9 cellular contexts compared by ENCODE assay signal in genomic region chr9:137621131-137621757, GRCh38. TPM values are rescaled to one million over a fixed set of nuclear protein-coding genes. Genes with fewer than 3 reads are reported as not detected.
DNase-seq lines count a peak whose midpoint lies in the region; ATAC-seq and TF ChIP-seq lines count a peak whose summit lies in the region.
"Had no signal": no experiment of that assay in that cellular context is flagged by ENCODE, and none has a peak within 500 bp of the region (broad histone marks: within the 10 kb centered on the region; RNA-seq: fewer than 3 reads in every experiment).

No MANE protein-coding gene starts in this region.

- peaks cover 5% of the 10 kb centered on the region; the same call in 1 of the 2 replicates for H3K9me3 ChIP-seq in AG04450 (ENCODE audit: control insufficient read depth, insufficient read depth, low read length)

- DNase-seq in AG04450 (ENCODE audit: low read depth, low spot score): no peak
- DNase-seq in glomerular visceral epithelial cell (ENCODE audit: extremely low spot score): peak; percentile 26
- no peak for DNase-seq in NCI-H1105 treated with DMSO at 0.1 percent for 48 hours (lab: John Stamatoyannopoulos, UW)
- no peak for DNase-seq in Ammon's horn (ENCODE audit: low spot score)
- no peak for DNase-seq in DMS79 treated with DMSO at 0.1 percent for 48 hours (lab: John Stamatoyannopoulos, UW)
- DNase-seq: NCI-H446 treated with DMSO at 0.1 percent for 48 hours had no signal

- H3K4me3 ChIP-seq in AG04450 (ENCODE audit: low read depth, low read length): no peak overlapping the region

- no peaks in the 10 kb centered on the region for H3K27me3 ChIP-seq in AG04450 (ENCODE audit: control insufficient read depth, insufficient read depth, low read length)

- no peak for ATAC-seq in HG03280 (IDR thresholded peaks at IDR 0.05; ENCODE audit: unreplicated experiment)

- TF ChIP-seq CTCF in AG04450 (IDR thresholded peaks at IDR 0.05; ENCODE audit: low read depth, low read length) (peak; percentile 47), GM12872 (IDR thresholded peaks at IDR 0.05; ENCODE audit: insufficient read depth, low read depth, low read length) (peak; percentile 34; the same call in 2 of the 3 replicates), VCaP (conservative IDR thresholded peaks at IDR 0.05) (peak; percentile 65)

- CTCF ChIA-PET in AG04450 (lab: Charles Lee): interaction anchor here (1.0 to 2.7 kb wide), 2 partner anchors 8 to 51 kb away, joined by 3 to 10 read pairs; no protein-coding TSS in a partner anchor

- POLR2A ChIA-PET in AG04450 (lab: Yijun Ruan, JAX): no interaction called here

- H3K27ac ChIP-seq in AG04450 (ENCODE audit: low read depth, low read length): no peak overlapping the region
- peak overlapping the region; percentile 98 for H3K27ac ChIP-seq in VCaP

RNA-seq across cellular contexts. Expression of gene EHMT1, which starts 2.4 kb away (rescaled TPM):
- polyA plus RNA-seq in AG04450 (2011; rRNA removed): 26.1 and 29.0 TPM in 2 replicates
- 53.6 and 69.1 TPM in 2 replicates for polyA minus RNA-seq in AG04450 (2011; rRNA and poly(A)+ RNA removed)

RNA-seq across cellular contexts. Expression of gene ARRDC1, which starts 15.8 kb away (rescaled TPM):
- 12.1 and 14.5 TPM in 2 replicates for polyA plus RNA-seq in AG04450 (2011; rRNA removed)
- 12.2 and 21.0 TPM in 2 replicates for polyA minus RNA-seq in AG04450 (2011; rRNA and poly(A)+ RNA removed)

RNA-seq across cellular contexts. Expression of gene ZMYND19, which starts 30.9 kb away (rescaled TPM):
- polyA plus RNA-seq in AG04450 (2011; rRNA removed): 11.4 and 11.6 TPM in 2 replicates
- 6.5 and 10.5 TPM in 2 replicates for polyA minus RNA-seq in AG04450 (2011; rRNA and poly(A)+ RNA removed)

RNA-seq across cellular contexts. Expression of gene DPH7, which starts 42.5 kb away (rescaled TPM):
- polyA plus RNA-seq in AG04450 (2011; rRNA removed): 19.5 and 21.9 TPM in 2 replicates
- 14.7 and 19.8 TPM in 2 replicates for polyA minus RNA-seq in AG04450 (2011; rRNA and poly(A)+ RNA removed)
